27 cellular contexts compared by ENCODE assay signal in the genomic region with DNA sequence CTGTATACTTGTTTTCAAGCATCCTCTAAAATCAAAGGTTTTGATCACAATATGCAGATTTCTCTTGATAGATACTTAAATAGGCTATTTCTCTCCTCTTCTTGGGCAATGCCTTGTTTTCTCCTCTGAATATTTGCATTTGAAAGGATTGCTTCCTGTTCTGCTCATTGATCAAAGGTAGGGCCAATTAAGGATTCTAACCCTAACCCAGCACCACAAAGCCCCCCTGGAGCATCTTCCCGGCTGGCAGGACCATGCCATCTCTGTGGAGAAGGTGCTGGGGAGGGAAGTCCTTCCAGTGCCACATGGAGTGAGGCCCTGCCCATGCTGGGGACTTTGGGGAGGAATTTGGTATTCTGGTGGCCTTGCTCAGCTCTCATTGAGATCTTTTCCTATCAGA.
"Had no signal": no experiment of that assay in that cellular context is flagged by ENCODE, and none has a peak within 500 bp of the region (broad histone marks: within the 10 kb centered on the region; RNA-seq: fewer than 3 reads in every experiment).

No MANE protein-coding gene starts in this region.

- DNase-seq: activated B cell treated with CpG ODN at 0.5 μM for 24 hours; activated CD4-positive, alpha-beta T cell treated with anti-CD3 and anti-CD28 coated beads for 1 hour; activated CD4-positive, alpha-beta T cell treated with anti-CD3 and anti-CD28 coated beads, Interleukin-2, amount 10 ng/mL, durations not matched to agents 24 days and 14 days; activated CD4-positive, alpha-beta T cell treated with anti-CD3 and anti-CD28 coated beads, Interleukin-2, amount 50 U/mL, for 48 hours; activated CD8-positive, alpha-beta memory T cell treated with anti-CD3 and anti-CD28 coated beads, Interleukin-2, amount 10 ng/mL, durations not matched to agents 7 days and 5 days; activated effector memory CD4-positive, alpha-beta T cell treated with Interleukin-2 at 50 U/mL for 16 hours; activated naive CD4-positive, alpha-beta T cell; activated T-cell treated with anti-CD3 and anti-CD28 coated beads, Interleukin-2, amount 50 U/mL, for 24 hours; amygdala; KG1; NCI-H1092; NCI-H1417; NCI-H2029; NCI-H2107; NCI-H2171 treated with DMSO at 0.1 percent for 48 hours; NCI-H226; NCI-H526; NK-92 treated with Interleukin-12 subunit alpha and Interleukin-12 subunit beta, amount 100 ng/mL, for 24 hours; PC-3; SHP77 treated with DMSO at 0.1 percent for 48 hours had no signal

- H3K4me3 Mint-ChIP-seq: activated B cell treated with CpG ODN at 0.5 μM for 24 hours; activated CD4-positive, alpha-beta T cell treated with anti-CD3 and anti-CD28 coated beads, Interleukin-2, amount 10 ng/mL, durations not matched to agents 24 days and 14 days; activated CD8-positive, alpha-beta memory T cell treated with anti-CD3 and anti-CD28 coated beads, Interleukin-2, amount 10 ng/mL, durations not matched to agents 7 days and 5 days; activated naive CD8-positive, alpha-beta T cell; activated T-cell treated with anti-CD3 and anti-CD28 coated beads, Interleukin-2, amount 50 U/mL, for 24 hours; activated T-helper 1 cell treated with anti-CD3 and anti-CD28 coated beads, Interleukin-12 subunit alpha, Interleukin-12 subunit beta, Interleukin-2, Interleukin-4 antibody, amounts not matched to agents 30 ng/mL and 10 ng/mL and 1 ng/mL, durations not matched to agents 14 hours and 24 hours and 36 hours; brain; central memory CD8-positive, alpha-beta T cell; T-helper 1 cell treated with Interleukin-12 subunit alpha and Interleukin-12 subunit beta and Interleukin-4 antibody, amounts not matched to agents 30 μg/mL and 1 μg/mL, for 36 hours had no signal

- H3K9me3 Mint-ChIP-seq: activated B cell treated with CpG ODN at 0.5 μM for 24 hours; activated CD4-positive, alpha-beta T cell treated with anti-CD3 and anti-CD28 coated beads, Interleukin-2, amount 10 ng/mL, durations not matched to agents 24 days and 14 days; activated T-cell treated with anti-CD3 and anti-CD28 coated beads, Interleukin-2, amount 50 U/mL, for 24 hours; activated T-helper 1 cell treated with anti-CD3 and anti-CD28 coated beads, Interleukin-12 subunit alpha, Interleukin-12 subunit beta, Interleukin-2, Interleukin-4 antibody, amounts not matched to agents 30 ng/mL and 10 ng/mL and 1 ng/mL, durations not matched to agents 14 hours and 24 hours and 36 hours; central memory CD8-positive, alpha-beta T cell; T-helper 1 cell treated with Interleukin-12 subunit alpha and Interleukin-12 subunit beta and Interleukin-4 antibody, amounts not matched to agents 30 μg/mL and 1 μg/mL, for 36 hours had no signal

- H3K4me1 Mint-ChIP-seq: activated B cell treated with CpG ODN at 0.5 μM for 24 hours; activated CD4-positive, alpha-beta T cell treated with anti-CD3 and anti-CD28 coated beads, Interleukin-2, amount 10 ng/mL, durations not matched to agents 24 days and 14 days; activated CD8-positive, alpha-beta memory T cell treated with anti-CD3 and anti-CD28 coated beads, Interleukin-2, amount 10 ng/mL, durations not matched to agents 7 days and 5 days; central memory CD8-positive, alpha-beta T cell had no signal

- H3K27ac Mint-ChIP-seq: activated B cell treated with CpG ODN at 0.5 μM for 24 hours; activated CD4-positive, alpha-beta T cell treated with anti-CD3 and anti-CD28 coated beads, Interleukin-2, amount 10 ng/mL, durations not matched to agents 24 days and 14 days; activated CD8-positive, alpha-beta memory T cell treated with anti-CD3 and anti-CD28 coated beads, Interleukin-2, amount 10 ng/mL, durations not matched to agents 7 days and 5 days; activated naive CD8-positive, alpha-beta T cell; activated T-cell treated with anti-CD3 and anti-CD28 coated beads, Interleukin-2, amount 50 U/mL, for 24 hours; activated T-helper 1 cell treated with anti-CD3 and anti-CD28 coated beads, Interleukin-12 subunit alpha, Interleukin-12 subunit beta, Interleukin-2, Interleukin-4 antibody, amounts not matched to agents 30 ng/mL and 10 ng/mL and 1 ng/mL, durations not matched to agents 14 hours and 24 hours and 36 hours; brain; T-helper 1 cell treated with Interleukin-12 subunit alpha and Interleukin-12 subunit beta and Interleukin-4 antibody, amounts not matched to agents 30 μg/mL and 1 μg/mL, for 36 hours had no signal

- FAIRE-seq: astrocyte, RCC 7860 had no signal

- H3K27me3 Mint-ChIP-seq: activated B cell treated with CpG ODN at 0.5 μM for 24 hours; activated CD4-positive, alpha-beta T cell treated with anti-CD3 and anti-CD28 coated beads, Interleukin-2, amount 10 ng/mL, durations not matched to agents 24 days and 14 days; activated CD8-positive, alpha-beta memory T cell treated with anti-CD3 and anti-CD28 coated beads, Interleukin-2, amount 10 ng/mL, durations not matched to agents 7 days and 5 days; activated naive CD8-positive, alpha-beta T cell; activated T-cell treated with anti-CD3 and anti-CD28 coated beads, Interleukin-2, amount 50 U/mL, for 24 hours; central memory CD8-positive, alpha-beta T cell had no signal
